8 cellular contexts compared by ENCODE assay signal in the genomic region with DNA sequence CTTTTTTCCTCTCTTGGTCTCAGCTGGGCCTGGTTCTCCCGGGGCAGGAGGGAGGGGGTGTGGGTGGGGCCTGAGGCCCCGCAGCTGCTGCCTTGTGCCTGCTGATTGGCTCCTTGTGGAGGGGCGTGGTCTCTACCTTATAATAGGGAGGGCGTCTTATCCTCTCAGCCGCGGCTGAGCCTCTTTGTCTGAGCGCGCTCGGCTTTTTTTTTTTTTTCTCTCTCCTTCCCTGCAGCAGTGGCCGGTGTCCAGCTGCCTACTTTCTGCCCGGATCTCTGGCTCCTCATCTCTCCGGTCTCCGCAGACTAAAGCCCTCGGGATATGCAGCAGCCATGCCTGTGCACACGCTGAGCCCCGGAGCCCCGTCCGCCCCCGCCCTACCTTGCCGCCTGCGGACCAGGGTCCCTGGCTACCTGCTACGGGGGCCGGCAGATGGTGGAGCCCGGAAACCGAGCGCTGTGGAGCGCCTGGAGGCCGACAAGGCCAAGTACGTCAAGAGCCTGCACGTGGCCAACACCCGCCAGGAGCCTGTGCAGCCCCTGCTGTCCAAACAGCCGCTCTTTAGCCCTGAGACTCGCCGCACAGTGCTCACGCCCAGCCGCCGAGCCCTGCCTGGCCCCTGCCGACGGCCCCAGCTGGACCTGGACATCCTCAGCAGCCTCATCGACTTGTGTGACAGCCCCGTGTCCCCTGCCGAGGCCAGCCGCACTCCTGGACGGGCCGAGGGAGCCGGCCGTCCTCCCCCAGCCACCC. TPM values are rescaled to one million over a fixed set of nuclear protein-coding genes. Genes with fewer than 3 reads are reported as not detected.
A peak's percentile ranks its signal among the peaks of the same experiment; 100 is the strongest.
DNase-seq lines count a peak whose midpoint lies in the region; ATAC-seq and TF ChIP-seq lines count a peak whose summit lies in the region.

No MANE protein-coding gene starts in this region.

- H3K27me3 ChIP-seq in HUES6 (ENCODE audit: control insufficient read depth, insufficient read depth, low read length) (peaks cover 50% of the 10 kb centered on the region), fibroblast of lung (ENCODE audit: control insufficient read depth, insufficient read depth, low read length) (no peaks in the 10 kb centered on the region)

- H4K20me1 ChIP-seq in OCI-LY7 (ENCODE audit: insufficient read depth, low read length) (no peaks in the 10 kb centered on the region), fibroblast of lung (ENCODE audit: control insufficient read depth, extremely low read depth, insufficient read depth, low read length) (no peaks in the 10 kb centered on the region)

- H3K36me3 Mint-ChIP-seq in natural killer cell: no peaks in the 10 kb centered on the region
- peaks cover 22% of the 10 kb centered on the region for H3K36me3 Mint-ChIP-seq in stimulated activated effector memory CD8-positive, alpha-beta T cell treated with anti-CD3 and anti-CD28 coated beads, Interleukin-12 subunit alpha, Interleukin-12 subunit beta, amount 100 ng/mL, for 72 hours

- CTCF ChIA-PET in OCI-LY7 (lab: Charles Lee; ENCODE audit: unreplicated experiment): interaction anchor here (2.0 kb wide), 1 partner anchor 11 kb away, joined by 7 read pairs; a partner anchor contains a TSS

- peaks cover 28% of the 10 kb centered on the region; the same call in 1 of the 2 replicates for H3K79me2 ChIP-seq in OCI-LY7 (ENCODE audit: insufficient read depth, low read depth, low read length)
- H3K79me2 ChIP-seq in fibroblast of lung (ENCODE audit: control insufficient read depth, insufficient read depth, low read length): peaks cover 18% of the 10 kb centered on the region

- intact Hi-C loops in OCI-LY7 (cut with micrococcal nuclease; ENCODE audit: unreplicated experiment): loop anchor here (1.0 to 5.0 kb wide), 2 partner anchors 11 to 1808 kb away; a partner anchor contains a TSS
- intact Hi-C loops in natural killer cell (cut with micrococcal nuclease): loop anchor here (1.0 kb wide), 1 partner anchor 11 kb away; a partner anchor contains a TSS

- no TSS peak for BruUV-seq in OCI-LY7 (replicated peaks; lab: Mats Ljungman, UMichigan)

- H3K9ac ChIP-seq in HUES6 (ENCODE audit: low read length): no peak overlapping the region
- no peak overlapping the region for H3K9ac ChIP-seq in fibroblast of lung (ENCODE audit: insufficient read depth, low read length)

- peak; percentile 92 for ATAC-seq in GM21390 (IDR thresholded peaks at IDR 0.05; ENCODE audit: unreplicated experiment)
- peak; percentile 89 to 95 (median 94) for ATAC-seq in natural killer cell
- ATAC-seq in stimulated activated effector memory CD8-positive, alpha-beta T cell treated with anti-CD3 and anti-CD28 coated beads, Interleukin-12 subunit alpha, Interleukin-12 subunit beta, amount 100 ng/mL, for 72 hours: peak; percentile 94

- H3K9me3 Mint-ChIP-seq in natural killer cell: no peaks in the 10 kb centered on the region
- H3K9me3 Mint-ChIP-seq in stimulated activated effector memory CD8-positive, alpha-beta T cell treated with anti-CD3 and anti-CD28 coated beads, Interleukin-12 subunit alpha, Interleukin-12 subunit beta, amount 100 ng/mL, for 72 hours: no peaks in the 10 kb centered on the region

- H3K9me3 ChIP-seq in HUES6 (ENCODE audit: control insufficient read depth, insufficient read depth, low read depth, low read length) (no peaks in the 10 kb centered on the region), OCI-LY7 (ENCODE audit: low read length) (no peaks in the 10 kb centered on the region), fibroblast of lung (ENCODE audit: control insufficient read depth, insufficient read depth, low read depth, low read length) (no peaks in the 10 kb centered on the region)

- H3K27ac Mint-ChIP-seq in natural killer cell: peak overlapping the region; percentile 96
- no peak overlapping the region for H3K27ac Mint-ChIP-seq in stimulated activated effector memory CD8-positive, alpha-beta T cell treated with anti-CD3 and anti-CD28 coated beads, Interleukin-12 subunit alpha, Interleukin-12 subunit beta, amount 100 ng/mL, for 72 hours

- POLR2A ChIA-PET in OCI-LY7 (lab: Charles Lee): interaction anchor here (0.6 to 3.8 kb wide), 5 partner anchors 12 to 1814 kb away, joined by 3 to 31 read pairs (median 4); a partner anchor contains a TSS

- H3K36me3 ChIP-seq in HUES6 (ENCODE audit: control insufficient read depth, insufficient read depth, low read length) (no peaks in the 10 kb centered on the region), OCI-LY7 (ENCODE audit: insufficient read depth, low read length) (peaks cover 4% of the 10 kb centered on the region), fibroblast of lung (ENCODE audit: control insufficient read depth, insufficient read depth, low read length) (peaks cover 2% of the 10 kb centered on the region)

- TF ChIP-seq CTCF in OCI-LY7 (conservative IDR thresholded peaks at IDR 0.05; ENCODE audit: low read length) (no peak), fibroblast of lung (conservative IDR thresholded peaks at IDR 0.05 in 1 of 2, IDR thresholded peaks at IDR 0.05 in 1 of 2; ENCODE audit: low read depth in 1 of 2, low read length in 2 of 2) (no peak), natural killer cell (IDR thresholded peaks at IDR 0.05) (no peak)

- peaks cover 38% of the 10 kb centered on the region for H3K4me1 ChIP-seq in HUES6 (ENCODE audit: control insufficient read depth, insufficient read depth, low read length)
- H3K4me1 ChIP-seq in OCI-LY7 (ENCODE audit: insufficient read depth, low read length, poor library complexity, severe bottlenecking): peaks cover 65% of the 10 kb centered on the region
- no peaks in the 10 kb centered on the region for H3K4me1 ChIP-seq in fibroblast of lung (ENCODE audit: control insufficient read depth, extremely low read depth, insufficient read depth, low read length)

- H2AFZ ChIP-seq in OCI-LY7 (ENCODE audit: low read length): no peak overlapping the region
- H2AFZ ChIP-seq in fibroblast of lung (ENCODE audit: low read length): peak overlapping the region; percentile 51

- peaks cover 30 to 39% of the 10 kb centered on the region in 2 donors for H3K4me1 Mint-ChIP-seq in natural killer cell
- peaks cover 54% of the 10 kb centered on the region for H3K4me1 Mint-ChIP-seq in stimulated activated effector memory CD8-positive, alpha-beta T cell treated with anti-CD3 and anti-CD28 coated beads, Interleukin-12 subunit alpha, Interleukin-12 subunit beta, amount 100 ng/mL, for 72 hours

- H3K9me2 ChIP-seq in OCI-LY7 (ENCODE audit: insufficient read depth, low read length): no peaks in the 10 kb centered on the region

- H3K4me3 ChIP-seq in HUES6 (ENCODE audit: low read depth, low read length) (peak overlapping the region; percentile 57), OCI-LY7 (ENCODE audit: low read depth, low read length, poor library complexity, severe bottlenecking) (peak overlapping the region; percentile 77), fibroblast of lung (replicated peaks in 1 of 4; ENCODE audit: control extremely low read depth in 1 of 4, insufficient read depth in 1 of 4, low read depth in 3 of 4, low read length in 4 of 4) (peak overlapping the region; percentile 31 to 50 (median 38))

- H3K4me2 ChIP-seq in OCI-LY7 (ENCODE audit: low read length) (peak overlapping the region; percentile 81), fibroblast of lung (ENCODE audit: extremely low read depth, insufficient read depth, low read length) (peak overlapping the region; percentile 59)

- H3K27ac ChIP-seq in HUES6 (ENCODE audit: low read depth, low read length) (no peak overlapping the region), OCI-LY7 (ENCODE audit: low read depth, low read length, poor library complexity, severe bottlenecking) (peak overlapping the region; percentile 80), fibroblast of lung (ENCODE audit: insufficient read depth, low read length) (no peak overlapping the region)

- no peaks in the 10 kb centered on the region for H3K27me3 Mint-ChIP-seq in natural killer cell (ENCODE audit: low read depth in 2 of 2)

- DNase-seq in COLO829 (ENCODE audit: low spot score): peak; percentile 92
- DNase-seq in OCI-LY7 (ENCODE audit: low spot score): peak; percentile 95
- peak; percentile 83 for DNase-seq in activated T-helper 1 cell treated with Interleukin-2 at 50 U/mL for 16 hours (ENCODE audit: low read depth)
- peak; percentile 87 to 90 for DNase-seq in fibroblast of lung (ENCODE audit: low read depth in 2 of 2)
- peak; percentile 79 for DNase-seq in natural killer cell
- DNase-seq in stimulated activated effector memory CD8-positive, alpha-beta T cell treated with anti-CD3 and anti-CD28 coated beads, Interleukin-12 subunit alpha, Interleukin-12 subunit beta, amount 100 ng/mL, for 72 hours (ENCODE audit: low spot score in 2 of 2): peak; percentile 52 to 86

- H3K4me3 Mint-ChIP-seq in natural killer cell: peak overlapping the region; percentile 87
- H3K4me3 Mint-ChIP-seq in stimulated activated effector memory CD8-positive, alpha-beta T cell treated with anti-CD3 and anti-CD28 coated beads, Interleukin-12 subunit alpha, Interleukin-12 subunit beta, amount 100 ng/mL, for 72 hours: peak overlapping the region; percentile 85

RNA-seq across cellular contexts. Expression of a gene that starts 11.1 kb away (rescaled TPM):
- 15.9 and 16.2 TPM in 2 replicates for total RNA-seq in OCI-LY7 (2014; rRNA removed; shearing (Covaris generic))
- total RNA-seq in OCI-LY7 (2022) (28.2 and 36.4 TPM in 2 replicates), fibroblast of lung (1.3 and 1.8 TPM in 2 replicates), natural killer cell (10 to 100 TPM; 25.1 to 91.0 (median 31.8) TPM)
- polyA plus RNA-seq in fibroblast of lung: 1.5 and 4.0 TPM in 2 replicates
- polyA plus RNA-seq in fibroblast of lung (2012): 2.3 and 6.6 TPM in 2 replicates
- 0.86 and 6.2 TPM in 2 replicates for polyA minus RNA-seq in fibroblast of lung (ENCODE audit: low replicate concordance)
